ENCODE assay signal across 13 cellular contexts in the genomic region with DNA sequence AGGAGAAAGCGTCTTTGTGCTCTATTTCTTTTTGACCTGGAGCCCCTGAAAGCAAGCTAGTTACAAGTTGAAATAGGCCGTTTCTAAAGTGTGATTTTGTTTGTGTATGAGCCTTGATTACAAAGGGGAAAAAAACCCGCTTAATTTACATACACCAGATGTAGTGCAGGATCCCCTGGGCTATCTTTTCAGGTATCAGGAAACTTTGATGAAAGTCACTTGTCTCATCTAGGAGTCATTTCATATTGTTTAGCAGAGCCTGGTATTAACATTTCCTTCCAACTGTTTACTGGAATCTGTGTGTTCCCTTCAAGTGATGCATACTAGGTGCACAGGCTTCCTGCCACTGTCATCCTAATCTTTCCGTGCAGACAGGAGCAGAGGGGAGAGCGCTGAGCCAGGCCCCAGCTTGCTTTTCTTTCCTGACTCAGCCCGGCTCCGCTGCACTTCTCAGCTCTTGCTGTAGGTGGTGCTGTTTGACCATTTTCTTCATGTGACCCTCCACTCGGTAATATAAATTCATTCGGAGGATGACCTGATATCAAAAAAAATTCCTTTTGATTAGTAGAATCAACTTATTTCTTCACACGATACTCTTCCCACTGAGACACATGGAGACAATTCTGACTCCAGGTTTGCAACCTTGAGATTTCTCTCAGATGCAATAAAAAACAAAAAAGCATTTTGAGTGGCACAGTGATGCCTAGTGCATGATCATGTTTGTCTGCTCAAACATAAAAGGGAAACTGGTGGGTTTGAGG. TPM values are rescaled to one million over a fixed set of nuclear protein-coding genes. Genes with fewer than 3 reads are reported as not detected.
DNase-seq lines count a peak whose midpoint lies in the region; ATAC-seq, FAIRE-seq and TF ChIP-seq lines count a peak whose summit lies in the region.
"Not testable (repeated sequence)": the region's sequence is repeated elsewhere in the genome, so short reads cannot be mapped to it uniquely, and the experiment has no call there.
"Had no signal": no experiment of that assay in that cellular context is flagged by ENCODE, and none has a peak within 500 bp of the region (broad histone marks: within the 10 kb centered on the region; RNA-seq: fewer than 3 reads in every experiment).

No MANE protein-coding gene starts in this region.

- not testable (repeated sequence) for H3K36me3 ChIP-seq in CD4-positive, CD25-positive, alpha-beta regulatory T cell (ENCODE audit: control insufficient read depth, insufficient read depth, low read length); HCT116 (ENCODE audit: control insufficient read depth in 1 of 2, insufficient read depth in 2 of 2, low read length in 2 of 2); PC-3 (ENCODE audit: low read depth, low read length); pancreas

- H3K27me3 Mint-ChIP-seq in CD4-positive, CD25-positive, alpha-beta regulatory T cell: peaks cover 13% of the 10 kb centered on the region
- H3K27me3 Mint-ChIP-seq in activated naive CD8-positive, alpha-beta T cell treated with anti-CD3 and anti-CD28 coated beads, Interleukin-2, amount 50 U/mL, for 24 hours: not testable (repeated sequence)

- FAIRE-seq in pancreas (lab: Jason Lieb, UNC): not testable (repeated sequence)

- not testable (repeated sequence) for H3K27ac Mint-ChIP-seq in CD4-positive, CD25-positive, alpha-beta regulatory T cell; activated naive CD8-positive, alpha-beta T cell treated with anti-CD3 and anti-CD28 coated beads, Interleukin-2, amount 50 U/mL, for 24 hours

- POLR2A ChIA-PET in HCT116 (lab: Charles Lee); PC-3 (lab: Charles Lee; ENCODE audit: unreplicated experiment): not testable (repeated sequence)

- not testable (repeated sequence) for H3K9me3 ChIP-seq in CD4-positive, CD25-positive, alpha-beta regulatory T cell (ENCODE audit: control insufficient read depth in 2 of 2, low read length in 2 of 2); HCT116 (ENCODE audit: control insufficient read depth in 1 of 2, insufficient read depth in 1 of 2, low read depth in 1 of 2, low read length in 2 of 2); PC-3 (ENCODE audit: low read length); right cardiac atrium (ENCODE audit: control insufficient read depth, low read length); pancreas

- not testable (repeated sequence) for BruUV-seq in HCT116 (replicated peaks; lab: Mats Ljungman, UMichigan); PC-3 (replicated peaks; lab: Mats Ljungman, UMichigan)

- not testable (repeated sequence) for H2AFZ ChIP-seq in HCT116 (ENCODE audit: low read depth, low read length, poor library complexity, severe bottlenecking); PC-3 (ENCODE audit: low read length)

- not testable (repeated sequence) for H3F3A ChIP-seq in PC-3 (ENCODE audit: low read length, unreplicated experiment)

- peak; percentile 85 for ATAC-seq in CD4-positive, CD25-positive, alpha-beta regulatory T cell (ENCODE audit: low read depth in 2 of 2)
- peak; percentile 93 for ATAC-seq in GM19395 (IDR thresholded peaks at IDR 0.05; ENCODE audit: unreplicated experiment)
- ATAC-seq in HCT116: peak; percentile 93
- peak; percentile 74 for ATAC-seq in HG03135 (IDR thresholded peaks at IDR 0.05; ENCODE audit: unreplicated experiment)
- ATAC-seq in PC-3: peak; percentile 78
- peak; percentile 77 for ATAC-seq in activated naive CD8-positive, alpha-beta T cell treated with anti-CD3 and anti-CD28 coated beads, Interleukin-2, amount 50 U/mL, for 24 hours
- peak; percentile 84 to 89 for ATAC-seq in right cardiac atrium
- peak; percentile 81 to 99 (median 97) for ATAC-seq in pancreas

- H3K79me2 ChIP-seq in HCT116 (ENCODE audit: insufficient read depth, low read length); PC-3 (ENCODE audit: low read length): not testable (repeated sequence)

- not testable (repeated sequence) for TF ChIP-seq CTCF in HCT116 (IDR thresholded peaks at IDR 0.05 in 2 of 3, conservative IDR thresholded peaks at IDR 0.05 in 1 of 3; ENCODE audit: borderline replicate concordance in 1 of 3, insufficient read depth in 1 of 3, low read depth in 2 of 3, low read length in 2 of 3); PC-3 (conservative IDR thresholded peaks at IDR 0.05; ENCODE audit: low read depth, low read length)
- peak in 1 of 4 donors; percentile 18 for TF ChIP-seq CTCF in pancreas (IDR thresholded peaks at IDR 0.05)

- not testable (repeated sequence) for H3K27ac ChIP-seq in CD4-positive, CD25-positive, alpha-beta regulatory T cell (ENCODE audit: insufficient read depth, low read length, poor library complexity, severe bottlenecking); HCT116 (ENCODE audit: low read depth, low read length); PC-3 (ENCODE audit: low read length); right cardiac atrium (ENCODE audit: low read length); pancreas

- not testable (repeated sequence) for H3K36me3 Mint-ChIP-seq in CD4-positive, CD25-positive, alpha-beta regulatory T cell; activated naive CD8-positive, alpha-beta T cell treated with anti-CD3 and anti-CD28 coated beads, Interleukin-2, amount 50 U/mL, for 24 hours (ENCODE audit: low read depth)

- H3K9ac ChIP-seq in HCT116 (ENCODE audit: low read length); PC-3 (ENCODE audit: low read length): not testable (repeated sequence)

- not testable (repeated sequence) for TF ChIP-seq RAD21 in HCT116 (IDR thresholded peaks at IDR 0.05; ENCODE audit: low read depth)

- not testable (repeated sequence) for TF ChIP-seq POLR2A in HCT116 (IDR thresholded peaks at IDR 0.05; ENCODE audit: borderline replicate concordance, extremely low read depth, insufficient read depth, insufficient read length)

- not testable (repeated sequence) for H3K4me1 ChIP-seq in CD4-positive, CD25-positive, alpha-beta regulatory T cell (ENCODE audit: control insufficient read depth, insufficient read depth, low read length, poor library complexity, severe bottlenecking); HCT116 (ENCODE audit: control insufficient read depth in 1 of 2, insufficient read depth in 2 of 2, low read length in 2 of 2); PC-3 (ENCODE audit: insufficient read depth, low read length); right cardiac atrium (ENCODE audit: control insufficient read depth, insufficient read depth, low read length); pancreas

- not testable (repeated sequence) for H3K9me3 Mint-ChIP-seq in CD4-positive, CD25-positive, alpha-beta regulatory T cell; activated naive CD8-positive, alpha-beta T cell treated with anti-CD3 and anti-CD28 coated beads, Interleukin-2, amount 50 U/mL, for 24 hours

- not testable (repeated sequence) for H3K9me2 ChIP-seq in HCT116 (ENCODE audit: insufficient read depth); PC-3 (replicated peaks; ENCODE audit: low read length)

- CTCF ChIA-PET in HCT116 (lab: Charles Lee): interaction anchor here (1.2 to 1.6 kb wide), 2 partner anchors 166 to 226 kb away, joined by 3 to 8 read pairs; no protein-coding TSS in a partner anchor
- CTCF ChIA-PET in PC-3 (lab: Charles Lee): interaction anchor here (0.6 kb wide), 2 partner anchors 147 to 227 kb away, joined by 4 to 6 read pairs; no protein-coding TSS in a partner anchor

- not testable (repeated sequence) for H3K4me3 Mint-ChIP-seq in CD4-positive, CD25-positive, alpha-beta regulatory T cell; activated naive CD8-positive, alpha-beta T cell treated with anti-CD3 and anti-CD28 coated beads, Interleukin-2, amount 50 U/mL, for 24 hours

- H3K4me2 ChIP-seq in HCT116 (ENCODE audit: low read length); PC-3 (ENCODE audit: low read length): not testable (repeated sequence)

- WGBS in right cardiac atrium: 8% methylated on average over 4 of the region's 10 CpGs
- 5 to 11% methylated on average over 3 to 5 of the region's 10 CpGs for WGBS in pancreas, 2 donors

- not testable (repeated sequence) for DNase-seq in CD4-positive, CD25-positive, alpha-beta regulatory T cell; HCT116 (ENCODE audit: low read depth, low spot score); PC-3; activated naive CD8-positive, alpha-beta T cell treated with anti-CD3 and anti-CD28 coated beads, Interleukin-2, amount 50 U/mL, for 24 hours; right cardiac atrium; pancreas

- not testable (repeated sequence) for H4K20me1 ChIP-seq in HCT116 (ENCODE audit: insufficient read depth); PC-3 (ENCODE audit: low read length)

- H3K27me3 ChIP-seq in CD4-positive, CD25-positive, alpha-beta regulatory T cell (ENCODE audit: control insufficient read depth, insufficient read depth, low read length); HCT116 (ENCODE audit: insufficient read depth, low read length); PC-3 (ENCODE audit: low read length); right cardiac atrium (ENCODE audit: control insufficient read depth, insufficient read depth); pancreas: not testable (repeated sequence)

- RAD21 ChIA-PET in HCT116 (lab: Charles Lee; ENCODE audit: low non-redundant PET in 1 of 2, low total read pairs in 2 of 2, uncharacterized antibody in 2 of 2, unreplicated experiment in 2 of 2): not testable (repeated sequence)

- not testable (repeated sequence) for H3K4me1 Mint-ChIP-seq in CD4-positive, CD25-positive, alpha-beta regulatory T cell; activated naive CD8-positive, alpha-beta T cell treated with anti-CD3 and anti-CD28 coated beads, Interleukin-2, amount 50 U/mL, for 24 hours

- not testable (repeated sequence) for H3K4me3 ChIP-seq in CD4-positive, CD25-positive, alpha-beta regulatory T cell (ENCODE audit: low read depth, low read length); HCT116 (replicated peaks in 1 of 2; ENCODE audit: low read depth in 1 of 2, low read length in 2 of 2); PC-3 (ENCODE audit: low read length); right cardiac atrium (ENCODE audit: low read length); pancreas

- intact Hi-C loops in HCT116 (cut with micrococcal nuclease): loop anchor here (10.0 kb wide), 1 partner anchor 222 kb away; no protein-coding TSS in a partner anchor
- intact Hi-C loops in PC-3 (cut with micrococcal nuclease): loop anchor here (5.0 kb wide), 1 partner anchor 165 kb away; no protein-coding TSS in a partner anchor
- intact Hi-C loops in right cardiac atrium (cut with DNase I); pancreas (cut with DNase I): not testable (repeated sequence)

RNA-seq across cellular contexts. Expression of a gene that starts 14.0 kb away (rescaled TPM):
- total RNA-seq in CD4-positive, CD25-positive, alpha-beta regulatory T cell: not detected
- not detected for polyA plus RNA-seq in CD4-positive, CD25-positive, alpha-beta regulatory T cell
- total RNA-seq in HCT116 (2021; ENCODE audit: unreplicated experiment): 0.15 TPM
- polyA plus RNA-seq in HCT116 (2012): 0.17 TPM in 1 of 2 replicates, not detected in the other
- 75.5 and 90.2 TPM in 2 replicates for total RNA-seq in PC-3 (2014; rRNA removed)
- total RNA-seq in right cardiac atrium: 100 to 1,000 TPM; 315 to 485 (median 352) TPM
- 126 TPM for polyA plus RNA-seq in right cardiac atrium
- total RNA-seq in pancreas: 1 to 10 TPM; 1.9 to 4.6 (median 2.5) TPM
- 1 to 10 TPM; 2.2 to 2.4 TPM for polyA plus RNA-seq in pancreas
- total RNA-seq: A673 had no signal

RNA-seq across cellular contexts. Expression of a gene that starts 39.8 kb away (rescaled TPM):
- not detected for total RNA-seq in CD4-positive, CD25-positive, alpha-beta regulatory T cell
- under 1 TPM in 1 of 4 donors, not detected in 3; 0.33 TPM for polyA plus RNA-seq in CD4-positive, CD25-positive, alpha-beta regulatory T cell
- total RNA-seq in HCT116 (2021; ENCODE audit: unreplicated experiment) (0.25 TPM), PC-3 (2014; rRNA removed) (not detected in 2 replicates), right cardiac atrium (under 1 TPM in 1 of 4 donors, not detected in 3; 0.26 TPM), pancreas (under 1 TPM in 3 of 6 donors, not detected in 3; 0.08 to 0.22 (median 0.12) TPM)
- 0.07 TPM in 1 of 2 replicates, not detected in the other for polyA plus RNA-seq in HCT116 (2012)
- polyA plus RNA-seq in right cardiac atrium (0.05 TPM), pancreas (under 1 TPM; 0.05 to 0.15 TPM)
- total RNA-seq: A673, dermis microvascular lymphatic vessel endothelial cell, GM23248, SK-MEL-5 had no signal
- polyA plus RNA-seq: GM23248, ovary had no signal

Comparison
In these comparisons a context has a peak if more than half of its experiments do, and no peak if none do; other contexts are left out.
1. RNA of a gene that starts 14.0 kb away (total RNA-seq): 315 to 485 TPM in right cardiac atrium and 75.5 to 90.2 TPM in PC-3; 1.9 to 4.6 TPM in pancreas, not detected in CD4-positive, CD25-positive, alpha-beta regulatory T cell (single experiment) and 0.15 TPM in HCT116 (single experiment); every median in the first group is over 10 times any median in the second.
2. Peak in every context shown above with its lines, with median percentiles within 50 percentile points of each other: ATAC-seq.